9 cellular contexts compared by ENCODE assay signal in genomic region chr13:27130223-27131015, GRCh38. TPM values are rescaled to one million over a fixed set of nuclear protein-coding genes. Genes with fewer than 3 reads are reported as not detected.
A peak's percentile ranks its signal among the peaks of the same experiment; 100 is the strongest.
DNase-seq lines count a peak whose midpoint lies in the region; ATAC-seq, FAIRE-seq and TF ChIP-seq lines count a peak whose summit lies in the region.
"Had no signal": no experiment of that assay in that cellular context is flagged by ENCODE, and none has a peak within 500 bp of the region (broad histone marks: within the 10 kb centered on the region; RNA-seq: fewer than 3 reads in every experiment).

No MANE protein-coding gene starts in this region.

- no peaks in the 10 kb centered on the region for H3K36me3 ChIP-seq in small intestine (ENCODE audit: control insufficient read depth in 2 of 2, insufficient read depth in 2 of 2, low read length in 2 of 2)

- H3K27me3 ChIP-seq in small intestine (ENCODE audit: control insufficient read depth in 2 of 2, insufficient read depth in 2 of 2, low read length in 2 of 2) = no peaks in the 10 kb centered on the region

- peak overlapping the region; percentile 80 for H3K27ac Mint-ChIP-seq in activated CD4-positive, alpha-beta T cell treated with anti-CD3 and anti-CD28 coated beads for 36 hours
- H3K27ac Mint-ChIP-seq in activated CD4-positive, alpha-beta memory T cell treated with anti-CD3 and anti-CD28 coated beads, Interleukin-2, amount 10 ng/mL, durations not matched to agents 7 days and 5 days = peak overlapping the region; percentile 63
- peak overlapping the region; percentile 93 for H3K27ac Mint-ChIP-seq in stimulated activated effector memory CD8-positive, alpha-beta T cell treated with anti-CD3 and anti-CD28 coated beads, Interleukin-12 subunit alpha, Interleukin-12 subunit beta, amount 100 ng/mL, for 72 hours

- ATAC-seq in activated CD4-positive, alpha-beta T cell treated with anti-CD3 and anti-CD28 coated beads for 36 hours = peak; percentile 20
- peak; percentile 41 for ATAC-seq in stimulated activated effector memory CD8-positive, alpha-beta T cell treated with anti-CD3 and anti-CD28 coated beads, Interleukin-12 subunit alpha, Interleukin-12 subunit beta, amount 100 ng/mL, for 72 hours
- ATAC-seq in activated CD4-positive, CD25-positive, alpha-beta regulatory T cell treated with anti-CD3 and anti-CD28 coated beads, Interleukin-2, amount 50 U/mL, for 24 hours = no peak

- H3K9me3 Mint-ChIP-seq in activated CD4-positive, alpha-beta T cell treated with anti-CD3 and anti-CD28 coated beads for 36 hours (ENCODE audit: low read depth) = peaks cover 9% of the 10 kb centered on the region
- H3K9me3 Mint-ChIP-seq in activated CD4-positive, alpha-beta memory T cell treated with anti-CD3 and anti-CD28 coated beads, Interleukin-2, amount 10 ng/mL, durations not matched to agents 7 days and 5 days = peaks cover 10% of the 10 kb centered on the region
- no peaks in the 10 kb centered on the region for H3K9me3 Mint-ChIP-seq in stimulated activated effector memory CD8-positive, alpha-beta T cell treated with anti-CD3 and anti-CD28 coated beads, Interleukin-12 subunit alpha, Interleukin-12 subunit beta, amount 100 ng/mL, for 72 hours

- no peak for DNase-seq in activated CD4-positive, alpha-beta T cell treated with anti-CD3 and anti-CD28 coated beads for 36 hours
- DNase-seq in activated CD4-positive, alpha-beta T cell treated with anti-CD3 and anti-CD28 coated beads for 4 hours = no peak
- DNase-seq in activated CD4-positive, alpha-beta memory T cell treated with anti-CD3 and anti-CD28 coated beads, Interleukin-2, amount 10 ng/mL, durations not matched to agents 7 days and 5 days = no peak
- DNase-seq in fibroblast of villous mesenchyme (ENCODE audit: low read depth) = peak; percentile 87
- no peak for DNase-seq in stimulated activated effector memory CD8-positive, alpha-beta T cell treated with anti-CD3 and anti-CD28 coated beads, Interleukin-12 subunit alpha, Interleukin-12 subunit beta, amount 100 ng/mL, for 72 hours (ENCODE audit: low spot score in 2 of 2)
- no peak for DNase-seq in GM19238 (ENCODE audit: insufficient read length, low spot score)
- DNase-seq in small intestine = no peak
- DNase-seq: NCI-H82 had no signal

- H3K4me3 ChIP-seq in fibroblast of villous mesenchyme (ENCODE audit: low read depth, low read length) = no peak overlapping the region
- H3K4me3 ChIP-seq in small intestine (ENCODE audit: low read depth in 1 of 2, low read length in 2 of 2) = no peak overlapping the region

- POLR2A ChIA-PET in activated CD4-positive, alpha-beta T cell treated with anti-CD3 and anti-CD28 coated beads for 36 hours (lab: Charles Lee) = interaction anchor here (0.5 to 1.5 kb wide), 5 partner anchors 33 to 973 kb away, joined by 3 to 9 read pairs (median 5); no protein-coding TSS in a partner anchor
- POLR2A ChIA-PET in activated CD4-positive, alpha-beta memory T cell treated with anti-CD3 and anti-CD28 coated beads, Interleukin-2, amount 10 ng/mL, durations not matched to agents 7 days and 5 days (lab: Charles Lee) = interaction anchor here (0.8 to 3.8 kb wide), 11 partner anchors 9 to 489 kb away, joined by 3 to 24 read pairs (median 5); partner anchors contain the start of gene LNX2

- H3K36me3 Mint-ChIP-seq in activated CD4-positive, alpha-beta T cell treated with anti-CD3 and anti-CD28 coated beads for 36 hours (ENCODE audit: low read depth) = peaks cover 45% of the 10 kb centered on the region
- H3K36me3 Mint-ChIP-seq in activated CD4-positive, alpha-beta memory T cell treated with anti-CD3 and anti-CD28 coated beads, Interleukin-2, amount 10 ng/mL, durations not matched to agents 7 days and 5 days (ENCODE audit: low read depth) = peaks cover 36% of the 10 kb centered on the region
- peaks cover 55% of the 10 kb centered on the region for H3K36me3 Mint-ChIP-seq in stimulated activated effector memory CD8-positive, alpha-beta T cell treated with anti-CD3 and anti-CD28 coated beads, Interleukin-12 subunit alpha, Interleukin-12 subunit beta, amount 100 ng/mL, for 72 hours

- H3K4me3 Mint-ChIP-seq in activated CD4-positive, alpha-beta T cell treated with anti-CD3 and anti-CD28 coated beads for 36 hours = peak overlapping the region; percentile 24
- H3K4me3 Mint-ChIP-seq in activated CD4-positive, alpha-beta memory T cell treated with anti-CD3 and anti-CD28 coated beads, Interleukin-2, amount 10 ng/mL, durations not matched to agents 7 days and 5 days = no peak overlapping the region
- H3K4me3 Mint-ChIP-seq in stimulated activated effector memory CD8-positive, alpha-beta T cell treated with anti-CD3 and anti-CD28 coated beads, Interleukin-12 subunit alpha, Interleukin-12 subunit beta, amount 100 ng/mL, for 72 hours = peak overlapping the region; percentile 61

- intact Hi-C loops in activated CD4-positive, alpha-beta T cell treated with anti-CD3 and anti-CD28 coated beads for 36 hours (cut with DNase I, micrococcal nuclease) = loop anchor here (1.0 to 10.0 kb wide), 11 partner anchors 17 to 1584 kb away; partner anchors contain the start of genes RPL21 (in 2 of the 2), LNX2 (in 1 of the 2), MTIF3 (in 1 of the 2) and PAN3 (in 1 of the 2)

- H3K4me1 Mint-ChIP-seq in activated CD4-positive, alpha-beta T cell treated with anti-CD3 and anti-CD28 coated beads for 36 hours = peaks cover 84% of the 10 kb centered on the region
- peaks cover 76% of the 10 kb centered on the region for H3K4me1 Mint-ChIP-seq in activated CD4-positive, alpha-beta memory T cell treated with anti-CD3 and anti-CD28 coated beads, Interleukin-2, amount 10 ng/mL, durations not matched to agents 7 days and 5 days
- peaks cover 85% of the 10 kb centered on the region for H3K4me1 Mint-ChIP-seq in stimulated activated effector memory CD8-positive, alpha-beta T cell treated with anti-CD3 and anti-CD28 coated beads, Interleukin-12 subunit alpha, Interleukin-12 subunit beta, amount 100 ng/mL, for 72 hours

- H3K9me3 ChIP-seq in small intestine (ENCODE audit: control insufficient read depth, low read depth) = no peaks in the 10 kb centered on the region

- no peak for FAIRE-seq in small intestine (lab: Jason Lieb, UNC)

- CTCF ChIA-PET in activated CD4-positive, alpha-beta T cell treated with anti-CD3 and anti-CD28 coated beads for 36 hours (lab: Charles Lee) = interaction anchor here (0.6 to 2.9 kb wide), 8 partner anchors 11 to 960 kb away, joined by 3 to 19 read pairs (median 3); no protein-coding TSS in a partner anchor
- CTCF ChIA-PET in activated CD4-positive, alpha-beta memory T cell treated with anti-CD3 and anti-CD28 coated beads, Interleukin-2, amount 10 ng/mL, durations not matched to agents 7 days and 5 days (lab: Charles Lee) = interaction anchor here (1.0 to 1.7 kb wide), 4 partner anchors 10 to 490 kb away, joined by 3 to 5 read pairs (median 4); no protein-coding TSS in a partner anchor

- peaks cover 1 to 26% of the 10 kb centered on the region in 2 donors for H3K4me1 ChIP-seq in small intestine (ENCODE audit: control insufficient read depth in 2 of 2, insufficient read depth in 1 of 2, low read depth in 1 of 2, low read length in 1 of 2)

- WGBS in small intestine, 3 donors = 66 to 83% (median 66%) methylated on average over 7 of the region's 7 CpGs

- H3K27me3 Mint-ChIP-seq in activated CD4-positive, alpha-beta T cell treated with anti-CD3 and anti-CD28 coated beads for 36 hours = no peaks in the 10 kb centered on the region
- H3K27me3 Mint-ChIP-seq in activated CD4-positive, alpha-beta memory T cell treated with anti-CD3 and anti-CD28 coated beads, Interleukin-2, amount 10 ng/mL, durations not matched to agents 7 days and 5 days = no peaks in the 10 kb centered on the region

- TF ChIP-seq CTCF in fibroblast of villous mesenchyme (IDR thresholded peaks at IDR 0.05; ENCODE audit: insufficient read depth, low read depth, low read length) = no peak

- no peak overlapping the region for H3K27ac ChIP-seq in small intestine (ENCODE audit: low read depth in 1 of 2, low read length in 1 of 2)

RNA-seq across cellular contexts. Expression of gene USP12, which starts 41.2 kb away (rescaled TPM):
- 10 to 100 TPM; 32.3 to 32.4 TPM for total RNA-seq in activated CD4-positive, alpha-beta T cell treated with anti-CD3 and anti-CD28 coated beads for 36 hours
- 10 to 100 TPM; 22.5 to 23.5 TPM for total RNA-seq in activated CD4-positive, alpha-beta memory T cell treated with anti-CD3 and anti-CD28 coated beads, Interleukin-2, amount 10 ng/mL, durations not matched to agents 7 days and 5 days
- total RNA-seq in fibroblast of villous mesenchyme = 13.9 and 19.0 TPM in 2 replicates
- polyA plus RNA-seq in small intestine = 10 to 100 TPM; 12.3 to 22.1 (median 19.2) TPM

Comparison
In these comparisons a context has a peak if more than half of its experiments do, and no peak if none do; other contexts are left out.
1. ATAC-seq: peak in activated CD4-positive, alpha-beta T cell treated with anti-CD3 and anti-CD28 coated beads for 36 hours (single experiment) and stimulated activated effector memory CD8-positive, alpha-beta T cell treated with anti-CD3 and anti-CD28 coated beads, Interleukin-12 subunit alpha, Interleukin-12 subunit beta, amount 100 ng/mL, for 72 hours (single experiment); none in activated CD4-positive, CD25-positive, alpha-beta regulatory T cell treated with anti-CD3 and anti-CD28 coated beads, Interleukin-2, amount 50 U/mL, for 24 hours (0 of 2).
2. Peak in every context shown above with its lines, with median percentiles within 50 percentile points of each other: H3K27ac Mint-ChIP-seq.